ENCODE assay signal across 1 cellular context in the genomic region with DNA sequence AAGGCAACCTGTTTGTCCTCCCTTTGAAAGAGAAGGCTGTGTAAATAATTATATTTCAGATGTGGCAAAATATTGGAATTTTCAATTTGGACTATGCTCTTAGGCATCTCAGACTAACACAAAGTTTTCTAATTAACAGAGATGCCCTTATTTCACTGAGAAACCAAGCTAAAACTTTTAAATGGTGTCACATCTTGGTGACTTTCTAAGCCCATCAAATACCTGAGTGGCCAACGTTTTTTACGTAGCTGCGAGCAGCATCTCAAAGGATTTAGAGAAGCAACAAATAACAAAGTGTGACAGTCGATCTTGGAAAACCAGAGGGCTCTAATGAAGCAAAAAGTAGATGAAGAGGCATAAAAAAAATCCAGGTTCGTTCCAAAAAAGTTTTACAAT.
TF ChIP-seq lines count a peak whose summit lies in the region.

No MANE protein-coding gene starts in this region.

TF ChIP-seq in HepG2, 621 proteins besides CTCF, POLR2A, EP300 and RAD21:
- TF ChIP-seq, protein P1, sequence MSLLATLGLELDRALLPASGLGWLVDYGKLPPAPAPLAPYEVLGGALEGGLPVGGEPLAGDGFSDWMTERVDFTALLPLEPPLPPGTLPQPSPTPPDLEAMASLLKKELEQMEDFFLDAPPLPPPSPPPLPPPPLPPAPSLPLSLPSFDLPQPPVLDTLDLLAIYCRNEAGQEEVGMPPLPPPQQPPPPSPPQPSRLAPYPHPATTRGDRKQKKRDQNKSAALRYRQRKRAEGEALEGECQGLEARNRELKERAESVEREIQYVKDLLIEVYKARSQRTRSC (CRISPR knock-in tag; IDR thresholded peaks at IDR 0.05; ENCODE audit: low read depth), result no peak
- TF ChIP-seq MAFG (CRISPR knock-in tag; IDR thresholded peaks at IDR 0.05), result no peak
- peak; percentile 70; the same call in 1 of the 2 replicates for TF ChIP-seq CBX2 (IDR thresholded peaks at IDR 0.05; ENCODE audit: low read depth, low read length)
- TF ChIP-seq CBX2 (CRISPR knock-in tag; IDR thresholded peaks at IDR 0.05; ENCODE audit: low read depth), result no peak
- TF ChIP-seq RORA (CRISPR knock-in tag; IDR thresholded peaks at IDR 0.05), result no peak
- no peak for TF ChIP-seq CREBL2 (CRISPR knock-in tag; IDR thresholded peaks at IDR 0.05; ENCODE audit: borderline replicate concordance)
- 0 out of 2 replicates have a peak, but pooled peaks have one; percentile 1 for TF ChIP-seq SOX13 (IDR thresholded peaks at IDR 0.05)
- TF ChIP-seq SOX13 (CRISPR knock-in tag; conservative IDR thresholded peaks at IDR 0.05 in 1 of 2, IDR thresholded peaks at IDR 0.05 in 1 of 2), result no peak
- TF ChIP-seq PBX3 (CRISPR knock-in tag; IDR thresholded peaks at IDR 0.05; ENCODE audit: borderline replicate concordance), result no peak
- TF ChIP-seq HOXA7 (CRISPR knock-in tag; IDR thresholded peaks at IDR 0.05), result no peak
TF ChIP-seq in HepG2: peak in this region for 2.
